ENCODE assay signal across 21 cellular contexts in genomic region chr5:172719211-172719610, GRCh38. TPM values are rescaled to one million over a fixed set of nuclear protein-coding genes. Genes with fewer than 3 reads are reported as not detected.
A peak's percentile ranks its signal among the peaks of the same experiment; 100 is the strongest.
DNase-seq lines count a peak whose midpoint lies in the region; ATAC-seq, FAIRE-seq and TF ChIP-seq lines count a peak whose summit lies in the region.
"Had no signal": no experiment of that assay in that cellular context is flagged by ENCODE, and none has a peak within 500 bp of the region (broad histone marks: within the 10 kb centered on the region; RNA-seq: fewer than 3 reads in every experiment).

No MANE protein-coding gene starts in this region.

- WGBS in IMR-90 (ENCODE audit: extremely low coverage in 2 of 2, insufficient read length in 1 of 2), 2 experiments, result 78% methylated on average over 1 of the region's 4 CpGs; no CpG with 5 or more reads in 1 of the 2 experiments

- no peak overlapping the region; the same call in 2 of the 3 replicates for H2BK15ac ChIP-seq in IMR-90 (ENCODE audit: low read depth, low read length)

- no TSS peak for BruUV-seq in IMR-90 (replicated peaks; lab: Mats Ljungman, UMichigan)

- H3K4me2 ChIP-seq in IMR-90 (ENCODE audit: low read depth, low read length) (no peak overlapping the region), neural progenitor cell (no peak overlapping the region)

- H4K8ac ChIP-seq in IMR-90 (ENCODE audit: low read depth in 2 of 2, low read length in 2 of 2), result no peak overlapping the region

- no peaks in the 10 kb centered on the region for H3K9me3 Mint-ChIP-seq in neural progenitor cell
- H3K9me3 Mint-ChIP-seq: CD4-positive, alpha-beta T cell; IgD-negative memory B cell had no signal

- no peaks in the 10 kb centered on the region for H3K36me3 Mint-ChIP-seq in neural progenitor cell
- H3K36me3 Mint-ChIP-seq: IgD-negative memory B cell had no signal

- FAIRE-seq in kidney (lab: Jason Lieb, UNC) (no peak), urothelium cell line (lab: Jason Lieb, UNC) (peak; percentile 20)
- FAIRE-seq: A204.1, D721Med, GM12892, GM18507 had no signal

- H3K56ac ChIP-seq in IMR-90 (ENCODE audit: extremely low read depth, insufficient read depth, low read length), result no peak overlapping the region

- peaks cover 12% of the 10 kb centered on the region for H3K27me3 Mint-ChIP-seq in neural progenitor cell (ENCODE audit: insufficient read depth, low read depth)
- H3K27me3 Mint-ChIP-seq: CD4-positive, alpha-beta T cell had no signal

- CTCF ChIA-PET in IMR-90 (lab: Yijun Ruan, JAX), result no interaction called here

- no peak overlapping the region for H3K4me3 Mint-ChIP-seq in neural progenitor cell
- H3K4me3 Mint-ChIP-seq: CD4-positive, alpha-beta T cell had no signal

- H4K20me1 ChIP-seq in IMR-90 (ENCODE audit: insufficient read depth, low read length) (no peaks in the 10 kb centered on the region), neural progenitor cell (ENCODE audit: low read depth) (no peaks in the 10 kb centered on the region)

- H2BK5ac ChIP-seq in IMR-90 (ENCODE audit: low read depth, low read length, poor library complexity, severe bottlenecking), result peak overlapping the region; percentile 45

- H4K91ac ChIP-seq in IMR-90 (ENCODE audit: insufficient read depth, low read depth, low read length), result no peak overlapping the region

- no peak overlapping the region for H2AK9ac ChIP-seq in IMR-90 (replicated peaks; ENCODE audit: low read depth, low read length, poor library complexity)

- H2AFZ ChIP-seq in IMR-90 (replicated peaks; ENCODE audit: low read length, poor library complexity), result no peak overlapping the region
- no peak overlapping the region for H2AFZ ChIP-seq in neural progenitor cell (replicated peaks)

- H2BK120ac ChIP-seq in IMR-90 (ENCODE audit: low read depth, low read length), result no peak overlapping the region

- no peaks in the 10 kb centered on the region for H3F3A ChIP-seq in neural progenitor cell (ENCODE audit: low read depth)

- H3K4me1 ChIP-seq in IMR-90 (ENCODE audit: control insufficient read depth, insufficient read depth, low read length), result peaks cover 11% of the 10 kb centered on the region
- peaks cover 24 to 34% of the 10 kb centered on the region in 2 donors for H3K4me1 ChIP-seq in kidney (ENCODE audit: control insufficient read depth in 1 of 2, insufficient read depth in 1 of 2, low read depth in 1 of 2, low read length in 2 of 2)
- H3K4me1 ChIP-seq in neural progenitor cell, result no peaks in the 10 kb centered on the region
- H3K4me1 ChIP-seq: BE2C had no signal

- TF ChIP-seq CTCF in IMR-90 (conservative IDR thresholded peaks at IDR 0.05; ENCODE audit: low read depth, low read length) (no peak), epithelial cell of esophagus (IDR thresholded peaks at IDR 0.05; ENCODE audit: insufficient read depth, low read depth, low read length, missing control alignments) (no peak), kidney (IDR thresholded peaks at IDR 0.05; ENCODE audit: borderline replicate concordance, extremely low read depth, insufficient read depth) (no peak), neural progenitor cell (IDR thresholded peaks at IDR 0.05) (no peak)

- intact Hi-C loops in IMR-90 (cut with micrococcal nuclease) (loop anchor here (10.0 kb wide), 2 partner anchors 116 to 186 kb away; partner anchors contain the start of gene ERGIC1), kidney (cut with DNase I) (no loop called here)

- peaks cover 6% of the 10 kb centered on the region; the same call in 1 of the 2 replicates for H3K9me1 ChIP-seq in IMR-90 (ENCODE audit: insufficient read depth, low read length)

- H3K36me3 ChIP-seq in IMR-90 (ENCODE audit: control insufficient read depth, insufficient read depth, low read length) (no peaks in the 10 kb centered on the region), kidney (ENCODE audit: control insufficient read depth in 1 of 2, insufficient read depth in 2 of 2, low read length in 2 of 2) (no peaks in the 10 kb centered on the region), neural progenitor cell (no peaks in the 10 kb centered on the region)
- H3K36me3 ChIP-seq: BE2C had no signal

- no peak overlapping the region for H4K5ac ChIP-seq in IMR-90 (ENCODE audit: low read depth, low read length)

- no peak overlapping the region for H3K27ac Mint-ChIP-seq in neural progenitor cell
- H3K27ac Mint-ChIP-seq: CD4-positive, alpha-beta T cell had no signal

- ATAC-seq in IMR-90 (ENCODE audit: low read depth), result no peak
- no peak for ATAC-seq in SK-N-SH treated with all-trans-retinoic acid at 6 μM for 48 hours

- dilution Hi-C loops in IMR-90 (cut with HindIII; ENCODE audit: low sequenced_read_pairs, unreplicated experiment), result no loop called here

- no peak overlapping the region for H3K18ac ChIP-seq in IMR-90 (ENCODE audit: low read depth, low read length)

- H3K27ac ChIP-seq in IMR-90 (ENCODE audit: insufficient read depth, low read length), result no peak overlapping the region
- H3K27ac ChIP-seq in kidney (ENCODE audit: low read depth in 2 of 2, low read length in 2 of 2), result no peak overlapping the region
- no peak overlapping the region for H3K27ac ChIP-seq in neural progenitor cell
- H3K27ac ChIP-seq: C4-2B, HL-60 had no signal

- peaks cover 10% of the 10 kb centered on the region for H3K4me1 Mint-ChIP-seq in neural progenitor cell

- no peak for DNase-seq in IMR-90
- DNase-seq in epithelial cell of esophagus (ENCODE audit: low read depth), result peak; percentile 23
- peak; percentile 36 for DNase-seq in kidney
- DNase-seq in urothelium cell line (ENCODE audit: low spot score), result no peak
- no peak for DNase-seq in NOMO-1 treated with dmso at 0.1 percent for 144 hours (lab: John Stamatoyannopoulos, UW; ENCODE audit: unreplicated experiment)
- no peak for DNase-seq in neural progenitor cell (ENCODE audit: low spot score)
- DNase-seq: ACHN; BE2C; Caco-2; CD4-positive, alpha-beta T cell; GDM1; HCEC 1CT; KBM-7 had no signal

- no peaks in the 10 kb centered on the region for H3K9me3 ChIP-seq in IMR-90 (ENCODE audit: control insufficient read depth, insufficient read depth, low read length)
- no peaks in the 10 kb centered on the region for H3K9me3 ChIP-seq in kidney (ENCODE audit: control insufficient read depth in 1 of 2, low read length in 2 of 2)
- H3K9me3 ChIP-seq in neural progenitor cell (ENCODE audit: low read depth), result no peaks in the 10 kb centered on the region
- H3K9me3 ChIP-seq: BE2C, Caco-2 had no signal

- H3K4me3 ChIP-seq in IMR-90 (ENCODE audit: insufficient read depth, low read depth, low read length), result no peak overlapping the region
- no peak overlapping the region for H3K4me3 ChIP-seq in epithelial cell of esophagus (ENCODE audit: low read length)
- no peak overlapping the region for H3K4me3 ChIP-seq in kidney (ENCODE audit: low read length in 2 of 2)
- no peak overlapping the region for H3K4me3 ChIP-seq in neural progenitor cell

- no peak overlapping the region for H3K4ac ChIP-seq in IMR-90 (ENCODE audit: low read depth, low read length)

- in situ Hi-C loops in IMR-90 (cut with MboI; ENCODE audit: low sequenced_read_pairs), result loop anchor here (5.0 to 25.0 kb wide), 3 partner anchors 48 to 868 kb away; no protein-coding TSS in a partner anchor

- no peak overlapping the region for H3K9ac ChIP-seq in IMR-90 (ENCODE audit: low read depth, low read length)
- H3K9ac ChIP-seq in kidney (ENCODE audit: low read length in 2 of 2), result no peak overlapping the region
- H3K9ac ChIP-seq in neural progenitor cell, result no peak overlapping the region

- H3K27me3 ChIP-seq in IMR-90 (ENCODE audit: control insufficient read depth, insufficient read depth, low read length) (peaks cover 2% of the 10 kb centered on the region; the same call in 1 of the 2 replicates), neural progenitor cell (peaks cover 65% of the 10 kb centered on the region)
- H3K27me3 ChIP-seq: BE2C had no signal

- no peak overlapping the region for H3K23ac ChIP-seq in IMR-90 (ENCODE audit: low read depth, low read length)

- H3K79me2 ChIP-seq in neural progenitor cell (ENCODE audit: low read depth), result no peaks in the 10 kb centered on the region

- POLR2A ChIA-PET in IMR-90 (lab: Charles Lee; ENCODE audit: unreplicated experiment), result no interaction called here

- no peak overlapping the region for H2BK20ac ChIP-seq in IMR-90 (ENCODE audit: low read depth, low read length)

- no peak overlapping the region for H2AK5ac ChIP-seq in IMR-90 (ENCODE audit: low read depth, low read length)

- TF ChIP-seq POLR2A in IMR-90 (IDR thresholded peaks at IDR 0.05; ENCODE audit: low read depth, low read length), result no peak

- TF ChIP-seq RAD21 in IMR-90 (IDR thresholded peaks at IDR 0.05; ENCODE audit: low read length), result no peak

- H3K14ac ChIP-seq in IMR-90 (replicated peaks; ENCODE audit: low read depth, low read length), result no peak overlapping the region

- peaks cover 0 to 5% of the 10 kb centered on the region in 2 experiments; a peak in 2 of 4 replicates for H3K79me1 ChIP-seq in IMR-90 (ENCODE audit: low read depth in 1 of 2, low read length in 2 of 2)

TF ChIP-seq in IMR-90, 13 proteins besides CTCF, POLR2A, EP300 and RAD21 (continues in another document):
- TF ChIP-seq RFX5 (IDR thresholded peaks at IDR 0.05; ENCODE audit: low read depth, low read length) (no peak), MAFK (IDR thresholded peaks at IDR 0.05; ENCODE audit: low read depth, low read length) (no peak), MXI1 (IDR thresholded peaks at IDR 0.05; ENCODE audit: borderline replicate concordance, low read depth, low read length) (no peak)

TF ChIP-seq in SK-N-SH treated with all-trans-retinoic acid at 6 μM for 48 hours, 23 proteins besides CTCF, POLR2A, EP300 and RAD21:
- no peak for TF ChIP-seq CSDC2 (CRISPR knock-in tag; IDR thresholded peaks at IDR 0.05)
TF ChIP-seq in SK-N-SH treated with all-trans-retinoic acid at 6 μM for 48 hours: peak in this region for 0.

RNA-seq across cellular contexts. Expression of gene DUSP1, which starts 51.8 kb away (rescaled TPM):
- total RNA-seq in IMR-90 (2012; rRNA removed) (304 and 320 TPM in 2 replicates), kidney (172 TPM), neural progenitor cell (ENCODE audit: low replicate concordance) (4.2 and 12.8 TPM in 2 replicates)
- polyA plus RNA-seq in IMR-90 (2012; rRNA removed) (467 and 674 TPM in 2 replicates), kidney (ENCODE audit: insufficient read depth, low read depth, low replicate concordance) (298 TPM)
- 405 and 1,457 TPM in 2 replicates for polyA plus RNA-seq in IMR-90 (2012; cell fraction: cytosol; rRNA removed)
- polyA plus RNA-seq in IMR-90 (2012; cell fraction: nucleus; rRNA removed; ENCODE audit: low replicate concordance), result 1,904 and 1,990 TPM in 2 replicates

Comparison
In these comparisons a context has a peak if more than half of its experiments do, and no peak if none do; other contexts are left out.
1. DNase-seq: peak in epithelial cell of esophagus (single experiment) and kidney (single experiment); none in IMR-90 (single experiment), urothelium cell line (single experiment), NOMO-1 treated with dmso at 0.1 percent for 144 hours (single experiment) and neural progenitor cell (single experiment).
2. RNA of gene DUSP1, which starts 51.8 kb away (total RNA-seq): 304 to 320 TPM in IMR-90 and 172 TPM in kidney (single experiment); 4.2 to 12.8 TPM in neural progenitor cell; every median in the first group is over 10 times any median in the second.